ENCODE assay signal across 1 cellular context in genomic region chr14:102262894-102263462, GRCh38.
TF ChIP-seq lines count a peak whose summit lies in the region.

No MANE protein-coding gene starts in this region.

TF ChIP-seq in HepG2, 621 proteins besides CTCF, POLR2A, EP300 and RAD21 (continued from another document and continues in another):
- no peak for TF ChIP-seq NFAT5 (CRISPR knock-in tag; IDR thresholded peaks at IDR 0.05)
- TF ChIP-seq ARNTL (CRISPR knock-in tag; IDR thresholded peaks at IDR 0.05): no peak
- no peak for TF ChIP-seq E2F1 (CRISPR knock-in tag; IDR thresholded peaks at IDR 0.05)
- TF ChIP-seq SRY (CRISPR knock-in tag; IDR thresholded peaks at IDR 0.05): no peak
- peak; percentile 58; the same call in 1 of the 2 replicates for TF ChIP-seq ZFX (CRISPR knock-in tag; IDR thresholded peaks at IDR 0.05; ENCODE audit: low read depth)
- TF ChIP-seq HDAC1 (CRISPR knock-in tag; IDR thresholded peaks at IDR 0.05): peak; percentile 41; the same call in 1 of the 2 replicates
- no peak for TF ChIP-seq NBN (conservative IDR thresholded peaks at IDR 0.05)
- peak; percentile 25; the same call in 1 of the 3 replicates for TF ChIP-seq MXI1 (IDR thresholded peaks at IDR 0.05; ENCODE audit: borderline replicate concordance, low read depth, low read length)
- no peak for TF ChIP-seq ZNF441 (CRISPR knock-in tag; IDR thresholded peaks at IDR 0.05; ENCODE audit: borderline replicate concordance)
- TF ChIP-seq ZBTB20 (CRISPR knock-in tag; IDR thresholded peaks at IDR 0.05; ENCODE audit: borderline replicate concordance, low read depth): no peak
- no peak for TF ChIP-seq SMC3 (IDR thresholded peaks at IDR 0.05; ENCODE audit: low read length)
- TF ChIP-seq RFX1 (IDR thresholded peaks at IDR 0.05): no peak
- no peak for TF ChIP-seq RERE (CRISPR knock-in tag; IDR thresholded peaks at IDR 0.05; ENCODE audit: low read depth)
- no peak for TF ChIP-seq ZEB1 (IDR thresholded peaks at IDR 0.05; ENCODE audit: insufficient replicate concordance, low read depth)
- TF ChIP-seq BORCS8-MEF2B (CRISPR knock-in tag; IDR thresholded peaks at IDR 0.05): peak; percentile 43; the same call in 1 of the 2 replicates
- TF ChIP-seq NFKBIZ (CRISPR knock-in tag; IDR thresholded peaks at IDR 0.05): no peak
- no peak for TF ChIP-seq MXD3 (CRISPR knock-in tag; IDR thresholded peaks at IDR 0.05)
- no peak for TF ChIP-seq MAFK (conservative IDR thresholded peaks at IDR 0.05 in 1 of 2, IDR thresholded peaks at IDR 0.05 in 1 of 2; ENCODE audit: low read length in 2 of 2)
- TF ChIP-seq ATAD3A (CRISPR knock-in tag; IDR thresholded peaks at IDR 0.05): no peak
- TF ChIP-seq XBP1 (CRISPR knock-in tag; IDR thresholded peaks at IDR 0.05): no peak
- TF ChIP-seq ONECUT2 (CRISPR knock-in tag; IDR thresholded peaks at IDR 0.05): no peak
- TF ChIP-seq ATF3 (CRISPR knock-in tag; IDR thresholded peaks at IDR 0.05): no peak
- no peak for TF ChIP-seq ZNF260 (CRISPR knock-in tag; IDR thresholded peaks at IDR 0.05; ENCODE audit: borderline replicate concordance, low read depth)
- TF ChIP-seq ZSCAN25 (CRISPR knock-in tag; IDR thresholded peaks at IDR 0.05): peak; percentile 58; the same call in 1 of the 2 replicates
- no peak for TF ChIP-seq ZNF496 (CRISPR knock-in tag; IDR thresholded peaks at IDR 0.05; ENCODE audit: insufficient replicate concordance)
- TF ChIP-seq ZNF143 (CRISPR knock-in tag; IDR thresholded peaks at IDR 0.05): no peak
- no peak for TF ChIP-seq U2AF2 (IDR thresholded peaks at IDR 0.05; ENCODE audit: low read depth, low read length)
- no peak for TF ChIP-seq ZNF558 (CRISPR knock-in tag; IDR thresholded peaks at IDR 0.05; ENCODE audit: borderline replicate concordance)
- peak; percentile 96 for TF ChIP-seq RXRB (CRISPR knock-in tag; IDR thresholded peaks at IDR 0.05; ENCODE audit: borderline replicate concordance)
- no peak for TF ChIP-seq HIVEP1 (CRISPR knock-in tag; IDR thresholded peaks at IDR 0.05)
- TF ChIP-seq ZNF619 (CRISPR knock-in tag; IDR thresholded peaks at IDR 0.05): no peak
- no peak for TF ChIP-seq ZBTB2 (CRISPR knock-in tag; IDR thresholded peaks at IDR 0.05; ENCODE audit: low read depth)
- no peak for TF ChIP-seq THYN1 (CRISPR knock-in tag; IDR thresholded peaks at IDR 0.05; ENCODE audit: borderline replicate concordance, low read depth)
- TF ChIP-seq ZMYM4 (CRISPR knock-in tag; IDR thresholded peaks at IDR 0.05): peak; percentile 63; the same call in 1 of the 2 replicates
- no peak for TF ChIP-seq NCOA1 (CRISPR knock-in tag; IDR thresholded peaks at IDR 0.05)
- no peak for TF ChIP-seq NCOR1 (IDR thresholded peaks at IDR 0.05; ENCODE audit: borderline replicate concordance, low read length)
- TF ChIP-seq SMAD9 (CRISPR knock-in tag; IDR thresholded peaks at IDR 0.05): no peak
- TF ChIP-seq HDAC2 (CRISPR knock-in tag; IDR thresholded peaks at IDR 0.05): peak; percentile 56; the same call in 1 of the 2 replicates
- no peak for TF ChIP-seq SPEN (CRISPR knock-in tag; IDR thresholded peaks at IDR 0.05; ENCODE audit: low read depth)
- no peak for TF ChIP-seq ZNF251 (CRISPR knock-in tag; IDR thresholded peaks at IDR 0.05)
- TF ChIP-seq PAWR (CRISPR knock-in tag; IDR thresholded peaks at IDR 0.05; ENCODE audit: borderline replicate concordance): no peak
- TF ChIP-seq NFIC (IDR thresholded peaks at IDR 0.05; ENCODE audit: low read length): no peak
- no peak for TF ChIP-seq ZNF710 (CRISPR knock-in tag; IDR thresholded peaks at IDR 0.05; ENCODE audit: borderline replicate concordance)
- no peak for TF ChIP-seq ATF6 (CRISPR knock-in tag; conservative IDR thresholded peaks at IDR 0.05)
- TF ChIP-seq MXD4 (CRISPR knock-in tag; IDR thresholded peaks at IDR 0.05): no peak
